9 cellular contexts compared by ENCODE assay signal in genomic region chr5:96896806-96897205, GRCh38. TPM values are rescaled to one million over a fixed set of nuclear protein-coding genes. Genes with fewer than 3 reads are reported as not detected.
A peak's percentile ranks its signal among the peaks of the same experiment; 100 is the strongest.
DNase-seq lines count a peak whose midpoint lies in the region; ATAC-seq and TF ChIP-seq lines count a peak whose summit lies in the region.
"Had no signal": no experiment of that assay in that cellular context is flagged by ENCODE, and none has a peak within 500 bp of the region (broad histone marks: within the 10 kb centered on the region; RNA-seq: fewer than 3 reads in every experiment).

No MANE protein-coding gene starts in this region.

- no peak for TF ChIP-seq CTCF in CD4-positive, alpha-beta T cell (IDR thresholded peaks at IDR 0.05)
- TF ChIP-seq CTCF in neural progenitor cell (IDR thresholded peaks at IDR 0.05): no peak

- no peaks in the 10 kb centered on the region for H3K36me3 ChIP-seq in neural progenitor cell

- no peaks in the 10 kb centered on the region for H3K27me3 Mint-ChIP-seq in CD4-positive, alpha-beta T cell
- H3K27me3 Mint-ChIP-seq in activated T-helper 17 cell treated with anti-CD3 and anti-CD28 coated beads, Interleukin-2, amount 50 U/mL, for 72 hours: no peaks in the 10 kb centered on the region
- H3K27me3 Mint-ChIP-seq in neural progenitor cell (ENCODE audit: insufficient read depth, low read depth): no peaks in the 10 kb centered on the region

- H2AFZ ChIP-seq in neural progenitor cell (replicated peaks): no peak overlapping the region

- H3K27ac Mint-ChIP-seq in CD4-positive, alpha-beta T cell: peak overlapping the region; percentile 91
- peak overlapping the region; percentile 94 for H3K27ac Mint-ChIP-seq in activated T-helper 17 cell treated with anti-CD3 and anti-CD28 coated beads, Interleukin-2, amount 50 U/mL, for 72 hours
- H3K27ac Mint-ChIP-seq in neural progenitor cell: no peak overlapping the region

- no peak overlapping the region for H3K4me2 ChIP-seq in neural progenitor cell

- H3K4me1 Mint-ChIP-seq in CD4-positive, alpha-beta T cell (ENCODE audit: low read depth): peaks cover 53% of the 10 kb centered on the region
- H3K4me1 Mint-ChIP-seq in activated T-helper 17 cell treated with anti-CD3 and anti-CD28 coated beads, Interleukin-2, amount 50 U/mL, for 72 hours: peaks cover 43% of the 10 kb centered on the region
- H3K4me1 Mint-ChIP-seq in neural progenitor cell: peaks cover 6% of the 10 kb centered on the region

- no peaks in the 10 kb centered on the region for H3K79me2 ChIP-seq in neural progenitor cell (ENCODE audit: low read depth)

- H3K4me1 ChIP-seq in neural progenitor cell: peaks cover 7% of the 10 kb centered on the region

- H3K27ac ChIP-seq in CD4-positive, alpha-beta T cell (ENCODE audit: low read depth, low read length): peak overlapping the region; percentile 78
- H3K27ac ChIP-seq in neural progenitor cell: no peak overlapping the region
- H3K27ac ChIP-seq: VCaP had no signal

- peak overlapping the region; percentile 83 for H3K4me3 Mint-ChIP-seq in CD4-positive, alpha-beta T cell
- peak overlapping the region; percentile 92 for H3K4me3 Mint-ChIP-seq in activated T-helper 17 cell treated with anti-CD3 and anti-CD28 coated beads, Interleukin-2, amount 50 U/mL, for 72 hours
- H3K4me3 Mint-ChIP-seq in neural progenitor cell: no peak overlapping the region

- no peaks in the 10 kb centered on the region for H3K27me3 ChIP-seq in CD4-positive, alpha-beta T cell (ENCODE audit: control insufficient read depth, insufficient read depth, low read length)
- no peaks in the 10 kb centered on the region for H3K27me3 ChIP-seq in neural progenitor cell

- peak; percentile 32 for ATAC-seq in CD4-positive, alpha-beta T cell (ENCODE audit: poor library complexity)
- ATAC-seq in GM19397 (IDR thresholded peaks at IDR 0.05; ENCODE audit: unreplicated experiment) (peak; percentile 92), HG03342 (IDR thresholded peaks at IDR 0.05; ENCODE audit: unreplicated experiment) (peak; percentile 94)
- peak; percentile 56 for ATAC-seq in activated T-helper 17 cell treated with anti-CD3 and anti-CD28 coated beads, Interleukin-2, amount 50 U/mL, for 72 hours (replicated peaks)

- no peaks in the 10 kb centered on the region for H3K9me3 Mint-ChIP-seq in CD4-positive, alpha-beta T cell
- no peaks in the 10 kb centered on the region for H3K9me3 Mint-ChIP-seq in activated T-helper 17 cell treated with anti-CD3 and anti-CD28 coated beads, Interleukin-2, amount 50 U/mL, for 72 hours
- no peaks in the 10 kb centered on the region for H3K9me3 Mint-ChIP-seq in neural progenitor cell

- H3K36me3 Mint-ChIP-seq in CD4-positive, alpha-beta T cell (ENCODE audit: low read depth): peaks cover 92% of the 10 kb centered on the region
- peaks cover 97% of the 10 kb centered on the region for H3K36me3 Mint-ChIP-seq in activated T-helper 17 cell treated with anti-CD3 and anti-CD28 coated beads, Interleukin-2, amount 50 U/mL, for 72 hours (ENCODE audit: low read depth)
- H3K36me3 Mint-ChIP-seq in neural progenitor cell: no peaks in the 10 kb centered on the region

- H4K20me1 ChIP-seq in neural progenitor cell (ENCODE audit: low read depth): no peaks in the 10 kb centered on the region

- DNase-seq in CD4-positive, alpha-beta T cell: no peak
- DNase-seq in neural progenitor cell (ENCODE audit: low spot score) (no peak), SW 1271 (lab: John Stamatoyannopoulos, UW) (no peak)
- no peak for DNase-seq in activated effector memory CD4-positive, alpha-beta T cell treated with anti-CD3 and anti-CD28 coated beads, Interleukin-2, amount 50 U/mL, for 16 hours
- DNase-seq in activated effector memory CD4-positive, alpha-beta T cell treated with Interleukin-2 at 50 U/mL for 16 hours: no peak

- no peaks in the 10 kb centered on the region for H3K9me3 ChIP-seq in CD4-positive, alpha-beta T cell (ENCODE audit: control insufficient read depth, low read length)
- H3K9me3 ChIP-seq in neural progenitor cell (ENCODE audit: low read depth): no peaks in the 10 kb centered on the region

- no peaks in the 10 kb centered on the region for H3F3A ChIP-seq in neural progenitor cell (ENCODE audit: low read depth)

- no peak overlapping the region for H3K9ac ChIP-seq in neural progenitor cell

- intact Hi-C loops in CD4-positive, alpha-beta T cell (cut with DNase I, micrococcal nuclease): loop anchor here in 1 of 2 experiments (1.0 to 5.0 kb wide), 2 partner anchors 21 to 40 kb away; partner anchors contain the start of genes ERAP2 and LNPEP

- CTCF ChIA-PET in CD4-positive, alpha-beta T cell (lab: Charles Lee): interaction anchor here (1.1 to 1.5 kb wide), 4 partner anchors 20 to 28 kb away, joined by 3 to 12 read pairs (median 5); partner anchors contain the start of gene ERAP2

- H3K4me3 ChIP-seq in neural progenitor cell: no peak overlapping the region

- POLR2A ChIA-PET in CD4-positive, alpha-beta T cell (lab: Charles Lee): interaction anchor here (0.7 to 2.6 kb wide), 19 partner anchors 8 to 245 kb away, joined by 3 to 41 read pairs (median 5); partner anchors contain the start of genes ERAP1, ERAP2, LIX1 and LNPEP

RNA-seq across cellular contexts. Expression of gene ERAP2, which starts 20.5 kb away (rescaled TPM):
- total RNA-seq in CD4-positive, alpha-beta T cell: 10 to 100 TPM; 56.6 to 61.4 TPM
- total RNA-seq in activated T-helper 17 cell treated with anti-CD3 and anti-CD28 coated beads, Interleukin-2, amount 50 U/mL, for 72 hours: 10 to 100 TPM; 37.2 to 74.0 TPM
- not detected in 2 replicates for total RNA-seq in neural progenitor cell (ENCODE audit: low replicate concordance)

RNA-seq across cellular contexts. Expression of gene LNPEP, which starts 39.1 kb away (rescaled TPM):
- total RNA-seq in CD4-positive, alpha-beta T cell: 10 to 100 TPM; 52.0 to 52.7 TPM
- total RNA-seq in activated T-helper 17 cell treated with anti-CD3 and anti-CD28 coated beads, Interleukin-2, amount 50 U/mL, for 72 hours: 10 to 100 TPM; 45.0 to 52.7 TPM
- 7.0 and 19.6 TPM in 2 replicates for total RNA-seq in neural progenitor cell (ENCODE audit: low replicate concordance)

Comparison
In these comparisons a context has a peak if more than half of its experiments do, and no peak if none do; other contexts are left out.
1. ATAC-seq: peak in every context shown above with its lines; median percentile 94 in HG03342; 92 in GM19397; 56 in activated T-helper 17 cell treated with anti-CD3 and anti-CD28 coated beads, Interleukin-2, amount 50 U/mL, for 72 hours; 32 in CD4-positive, alpha-beta T cell.
2. RNA of gene ERAP2, which starts 20.5 kb away (total RNA-seq): 37.2 to 74.0 TPM in activated T-helper 17 cell treated with anti-CD3 and anti-CD28 coated beads, Interleukin-2, amount 50 U/mL, for 72 hours and 56.6 to 61.4 TPM in CD4-positive, alpha-beta T cell; not detected in neural progenitor cell; every median in the first group is over 10 times any median in the second.